ENCODE assay signal across 29 cellular contexts in the genomic region with DNA sequence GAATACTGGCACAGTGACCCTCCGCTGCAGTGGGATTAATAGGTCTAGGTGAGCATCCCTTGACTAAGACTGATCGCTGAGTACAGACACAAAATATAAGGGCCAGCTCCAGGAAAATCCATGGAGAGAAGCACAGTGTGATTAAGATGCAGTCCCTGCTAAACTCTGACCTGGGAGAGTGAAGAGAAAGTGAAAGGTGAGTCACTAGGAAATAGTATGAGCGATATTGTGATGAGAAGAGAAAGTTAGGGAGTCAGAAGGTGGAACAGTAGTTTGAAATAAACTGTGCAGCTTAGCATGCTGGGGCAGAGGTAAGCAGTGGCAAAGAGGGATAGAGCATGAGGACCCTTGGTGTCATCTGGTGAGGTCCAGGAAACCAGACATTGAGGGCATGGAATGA.
DNase-seq lines count a peak whose midpoint lies in the region; ATAC-seq, FAIRE-seq and TF ChIP-seq lines count a peak whose summit lies in the region.
"Had no signal": no experiment of that assay in that cellular context is flagged by ENCODE, and none has a peak within 500 bp of the region (broad histone marks: within the 10 kb centered on the region; RNA-seq: fewer than 3 reads in every experiment).

No MANE protein-coding gene starts in this region.

- no peak overlapping the region for H2AFZ ChIP-seq in GM12878 (ENCODE audit: control insufficient read depth, low read depth, low read length)
- H2AFZ ChIP-seq in GM23338 = no peak overlapping the region
- H2AFZ ChIP-seq: PC-9 had no signal

- H3K9me2 ChIP-seq in GM23338 (ENCODE audit: insufficient read depth) = peaks cover 18% of the 10 kb centered on the region

- WGBS in GM12878 (ENCODE audit: insufficient coverage, insufficient replicate concordance, low lambda C conversion rate, missing lambda C conversion rate) = 14% methylated on average over 3 of the region's 3 CpGs
- WGBS in small intestine, 3 donors = 43 to 79% (median 59%) methylated on average over 3 of the region's 3 CpGs

- SMC1A ChIA-PET in GM12878 (lab: Charles Lee; ENCODE audit: uncharacterized antibody, unreplicated experiment) = interaction anchor here (0.7 kb wide), 1 partner anchor 75 kb away, joined by 3 read pairs; no protein-coding TSS in a partner anchor

- POLR2A ChIA-PET in GM12878 (lab: Charles Lee) = no interaction called here

- H3K27ac Mint-ChIP-seq in activated T-cell treated with anti-CD3 and anti-CD28 coated beads, Interleukin-2, amount 50 U/mL, for 72 hours = no peak overlapping the region
- no peak overlapping the region for H3K27ac Mint-ChIP-seq in GM23338
- H3K27ac Mint-ChIP-seq: CD4-positive, CD25-positive, alpha-beta regulatory T cell had no signal

- H3K4me1 ChIP-seq in GM12878 (ENCODE audit: control insufficient read depth, insufficient read depth, low read length) (no peaks in the 10 kb centered on the region), small intestine (ENCODE audit: control insufficient read depth in 2 of 2, insufficient read depth in 1 of 2, low read depth in 1 of 2, low read length in 1 of 2) (no peaks in the 10 kb centered on the region), GM23338 (ENCODE audit: insufficient read depth) (no peaks in the 10 kb centered on the region)
- H3K4me1 ChIP-seq: SJSA1 had no signal

- H4K20me1 ChIP-seq in GM12878 (ENCODE audit: control insufficient read depth, insufficient read depth) = no peaks in the 10 kb centered on the region
- H4K20me1 ChIP-seq in GM23338 (replicated peaks; ENCODE audit: insufficient read depth) = no peaks in the 10 kb centered on the region
- H4K20me1 ChIP-seq: BLaER1 had no signal

- H3K9me3 Mint-ChIP-seq in activated T-cell treated with anti-CD3 and anti-CD28 coated beads, Interleukin-2, amount 50 U/mL, for 72 hours = no peaks in the 10 kb centered on the region
- no peaks in the 10 kb centered on the region for H3K9me3 Mint-ChIP-seq in GM23338

- H3K9me3 ChIP-seq in GM12878 (replicated peaks; ENCODE audit: control insufficient read depth, insufficient read depth, low read length) (no peaks in the 10 kb centered on the region), small intestine (ENCODE audit: control insufficient read depth, low read depth) (no peaks in the 10 kb centered on the region)
- H3K9me3 ChIP-seq: BLaER1, SJSA1 had no signal

- H3F3A ChIP-seq in GM23338 (replicated peaks; ENCODE audit: low read depth) = no peaks in the 10 kb centered on the region

- H3K27me3 ChIP-seq in GM12878 (replicated peaks in 1 of 2; ENCODE audit: control insufficient read depth in 2 of 2, insufficient read depth in 2 of 2, low read length in 1 of 2) (no peaks in the 10 kb centered on the region), small intestine (ENCODE audit: control insufficient read depth in 2 of 2, insufficient read depth in 2 of 2, low read length in 2 of 2) (no peaks in the 10 kb centered on the region), GM23338 (ENCODE audit: insufficient read depth) (no peaks in the 10 kb centered on the region)
- H3K27me3 ChIP-seq: BLaER1, SJSA1 had no signal

- ATAC-seq in activated T-cell treated with anti-CD3 and anti-CD28 coated beads, Interleukin-2, amount 50 U/mL, for 72 hours (replicated peaks in 1 of 2) = peak; percentile 32 to 50
- ATAC-seq in HG03378 (IDR thresholded peaks at IDR 0.05; ENCODE audit: unreplicated experiment) = peak; percentile 53
- peak; percentile 43 for ATAC-seq in GM12878
- no peak for ATAC-seq in GM23338
- ATAC-seq: HepG2, K562 had no signal

- no peak for FAIRE-seq in GM12878 (lab: Jason Lieb, UNC)
- no peak for FAIRE-seq in small intestine (lab: Jason Lieb, UNC)
- FAIRE-seq: GM19239, HepG2, K562 had no signal

- DNase-seq in activated T-cell treated with anti-CD3 and anti-CD28 coated beads, Interleukin-2, amount 50 U/mL, for 72 hours = no peak
- DNase-seq in activated T-cell treated with anti-CD3 and anti-CD28 coated beads, Interleukin-2, amount 50 U/mL, for 48 hours = no peak
- no peak for DNase-seq in GM12878 (ENCODE audit: low read depth, low spot score)
- peak; percentile 61 for DNase-seq in small intestine
- DNase-seq in NCI-H1694 treated with DMSO at 0.1 percent for 48 hours (lab: John Stamatoyannopoulos, UW) = no peak
- DNase-seq in GM23338 (ENCODE audit: low spot score) = no peak
- no peak for DNase-seq in hepatic stellate cell (ENCODE audit: low spot score)
- DNase-seq: CD4-positive, CD25-positive, alpha-beta regulatory T cell; DMS153; DND-41; H7; Kasumi-1; MV-4-11; NCI-H1105; NCI-H1436 treated with DMSO at 0.1 percent for 48 hours; NCI-H1930; NCI-H2107; NCI-H446; NCI-H524 treated with DMSO at 0.1 percent for 48 hours; NCI-H774; NK-92 treated with Interleukin-12 subunit alpha and Interleukin-12 subunit beta, amount 100 ng/mL, for 24 hours; PC-9; Right ventricle myocardium superior had no signal

- no peak overlapping the region for H3K4me3 ChIP-seq in GM12878
- H3K4me3 ChIP-seq in small intestine (ENCODE audit: low read depth in 1 of 2, low read length in 2 of 2) = no peak overlapping the region
- no peak overlapping the region for H3K4me3 ChIP-seq in GM23338
- H3K4me3 ChIP-seq: BLaER1, K562, PC-9, SJSA1 had no signal

- no peaks in the 10 kb centered on the region for H3K27me3 Mint-ChIP-seq in activated T-cell treated with anti-CD3 and anti-CD28 coated beads, Interleukin-2, amount 50 U/mL, for 72 hours (ENCODE audit: low read depth)
- no peaks in the 10 kb centered on the region for H3K27me3 Mint-ChIP-seq in GM23338 (ENCODE audit: insufficient read depth, low read depth, poor library complexity)
- H3K27me3 Mint-ChIP-seq: CD4-positive, CD25-positive, alpha-beta regulatory T cell had no signal

- in situ Hi-C loops in GM12878 (cut with MboI) = no loop called here

- TF ChIP-seq CTCF in GM12878 (IDR thresholded peaks at IDR 0.05 in 2 of 3, conservative IDR thresholded peaks at IDR 0.05 in 1 of 3; ENCODE audit: control insufficient read depth in 2 of 3, extremely low read depth in 1 of 3, insufficient read depth in 1 of 3, low read depth in 3 of 3, low read length in 3 of 3) = no peak
- TF ChIP-seq CTCF in GM23338 (conservative IDR thresholded peaks at IDR 0.05; ENCODE audit: low read depth in 2 of 2) = no peak

- RAD21 ChIA-PET in GM12878 (lab: Charles Lee; ENCODE audit: unreplicated experiment) = no interaction called here

- intact Hi-C loops in GM12878 (cut with micrococcal nuclease; ENCODE audit: unreplicated experiment) = loop anchor here (10.0 kb wide), 1 partner anchor 231 kb away; no protein-coding TSS in a partner anchor

- no peak overlapping the region for H3K9ac ChIP-seq in GM12878 (ENCODE audit: control insufficient read depth, insufficient read depth, low read length)
- H3K9ac ChIP-seq: BLaER1 had no signal

- H3K79me2 ChIP-seq in GM12878 (ENCODE audit: control insufficient read depth, insufficient read depth, low read length) (no peaks in the 10 kb centered on the region), GM23338 (replicated peaks; ENCODE audit: insufficient read depth) (no peaks in the 10 kb centered on the region)

- TF ChIP-seq EP300 in GM12878 (IDR thresholded peaks at IDR 0.05; ENCODE audit: borderline replicate concordance in 1 of 2, control insufficient read depth in 1 of 2, low read depth in 2 of 2, low read length in 2 of 2) = no peak

- H3K36me3 ChIP-seq in GM12878 (ENCODE audit: control insufficient read depth in 2 of 2, insufficient read depth in 2 of 2, low read length in 1 of 2) (no peaks in the 10 kb centered on the region), small intestine (ENCODE audit: control insufficient read depth in 2 of 2, insufficient read depth in 2 of 2, low read length in 2 of 2) (no peaks in the 10 kb centered on the region), GM23338 (ENCODE audit: insufficient read depth) (no peaks in the 10 kb centered on the region)
- H3K36me3 ChIP-seq: BLaER1, SJSA1 had no signal

- no peak for TF ChIP-seq RAD21 in GM12878 (IDR thresholded peaks at IDR 0.05; ENCODE audit: insufficient read depth, low read depth, low read length)

- no peak for TF ChIP-seq POLR2A in GM12878 (IDR thresholded peaks at IDR 0.05; ENCODE audit: low read depth, low read length)

- CTCF ChIA-PET in GM12878 (lab: Yijun Ruan, JAX) = no interaction called here

- no peak overlapping the region for H3K4me3 Mint-ChIP-seq in activated T-cell treated with anti-CD3 and anti-CD28 coated beads, Interleukin-2, amount 50 U/mL, for 72 hours
- H3K4me3 Mint-ChIP-seq in GM23338 = no peak overlapping the region
- H3K4me3 Mint-ChIP-seq: CD4-positive, CD25-positive, alpha-beta regulatory T cell had no signal

- no TSS peak for BruUV-seq in GM12878 (replicated peaks; lab: Mats Ljungman, UMichigan)

- H3K4me2 ChIP-seq in GM12878 (ENCODE audit: control insufficient read depth, insufficient read depth) (no peak overlapping the region), GM23338 (no peak overlapping the region)
- H3K4me2 ChIP-seq: BLaER1, PC-9 had no signal

- H3K4me1 Mint-ChIP-seq in activated T-cell treated with anti-CD3 and anti-CD28 coated beads, Interleukin-2, amount 50 U/mL, for 72 hours (ENCODE audit: low read depth) = no peaks in the 10 kb centered on the region
- no peaks in the 10 kb centered on the region for H3K4me1 Mint-ChIP-seq in GM23338
- H3K4me1 Mint-ChIP-seq: CD4-positive, CD25-positive, alpha-beta regulatory T cell had no signal

- no peaks in the 10 kb centered on the region for H3K36me3 Mint-ChIP-seq in activated T-cell treated with anti-CD3 and anti-CD28 coated beads, Interleukin-2, amount 50 U/mL, for 72 hours (ENCODE audit: insufficient read depth in 2 of 2)
- H3K36me3 Mint-ChIP-seq in GM23338 (ENCODE audit: low read depth) = no peaks in the 10 kb centered on the region
- H3K36me3 Mint-ChIP-seq: CD4-positive, CD25-positive, alpha-beta regulatory T cell had no signal

- no peak overlapping the region for H3K27ac ChIP-seq in GM12878 (ENCODE audit: control insufficient read depth, insufficient read depth)
- no peak overlapping the region for H3K27ac ChIP-seq in small intestine (ENCODE audit: low read depth in 1 of 2, low read length in 1 of 2)
- no peak overlapping the region for H3K27ac ChIP-seq in GM23338 (ENCODE audit: low read depth)
- H3K27ac ChIP-seq: BLaER1, PC-9, SJSA1 had no signal

TF ChIP-seq in GM12878, 131 proteins besides CTCF, POLR2A, EP300 and RAD21:
- no peak for TF ChIP-seq SP1 (IDR thresholded peaks at IDR 0.05; ENCODE audit: low read depth, low read length)
TF ChIP-seq in GM12878: peak in this region for 0.

TF ChIP-seq in GM23338, 12 proteins besides CTCF, POLR2A, EP300 and RAD21:
- TF ChIP-seq POLR2AphosphoS5 (IDR thresholded peaks at IDR 0.05; ENCODE audit: low read depth) (no peak), ETS1 (IDR thresholded peaks at IDR 0.05) (no peak), ZNF331 (CRISPR knock-in tag; IDR thresholded peaks at IDR 0.05; ENCODE audit: low read depth) (no peak), STAT1 (IDR thresholded peaks at IDR 0.05; ENCODE audit: unreplicated experiment) (no peak)
